In the genomic region with DNA sequence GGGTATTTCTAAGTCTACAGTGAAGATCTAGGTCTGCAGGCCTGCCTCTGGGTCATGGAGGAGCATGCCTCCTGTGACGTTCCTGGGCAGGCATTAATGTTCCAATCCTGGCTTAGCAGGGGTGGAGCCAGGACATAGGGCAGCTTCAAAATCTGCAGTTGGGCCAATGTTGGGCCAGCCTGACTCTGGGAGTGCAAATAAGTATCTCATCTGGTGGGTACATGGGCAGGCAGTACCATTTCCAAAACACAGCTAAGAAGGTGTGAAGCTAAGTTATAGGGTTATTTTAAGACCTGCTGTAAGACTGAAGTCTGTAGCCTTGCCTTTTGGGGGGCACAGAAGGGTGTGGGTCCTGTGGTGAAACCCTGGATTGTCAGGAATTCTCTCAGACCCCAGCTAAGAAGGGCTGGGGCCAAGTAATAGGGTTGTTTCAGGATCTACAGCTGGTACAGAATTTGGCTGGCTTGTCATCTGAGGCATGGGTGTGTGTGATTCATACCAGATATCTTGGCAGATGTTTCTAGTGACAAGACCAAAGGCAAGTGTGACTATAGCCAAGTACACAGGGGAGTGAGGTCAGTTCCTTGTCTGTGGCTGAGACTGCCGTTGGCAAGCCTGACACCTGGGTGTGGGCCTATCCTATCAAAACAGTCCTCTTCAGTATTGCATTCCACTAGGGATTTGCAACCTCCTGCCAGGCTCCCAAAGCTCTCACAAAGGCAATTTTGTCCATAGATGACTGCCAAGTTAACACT, we compare ENCODE assay signal across 1 cellular context.
TF ChIP-seq lines count a peak whose summit lies in the region.

No MANE protein-coding gene starts in this region.

TF ChIP-seq in IMR-90, 13 proteins besides CTCF, POLR2A, EP300 and RAD21 (continued from another document):
- TF ChIP-seq, protein P1, sequence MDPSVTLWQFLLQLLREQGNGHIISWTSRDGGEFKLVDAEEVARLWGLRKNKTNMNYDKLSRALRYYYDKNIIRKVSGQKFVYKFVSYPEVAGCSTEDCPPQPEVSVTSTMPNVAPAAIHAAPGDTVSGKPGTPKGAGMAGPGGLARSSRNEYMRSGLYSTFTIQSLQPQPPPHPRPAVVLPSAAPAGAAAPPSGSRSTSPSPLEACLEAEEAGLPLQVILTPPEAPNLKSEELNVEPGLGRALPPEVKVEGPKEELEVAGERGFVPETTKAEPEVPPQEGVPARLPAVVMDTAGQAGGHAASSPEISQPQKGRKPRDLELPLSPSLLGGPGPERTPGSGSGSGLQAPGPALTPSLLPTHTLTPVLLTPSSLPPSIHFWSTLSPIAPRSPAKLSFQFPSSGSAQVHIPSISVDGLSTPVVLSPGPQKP (IDR thresholded peaks at IDR 0.05; ENCODE audit: borderline replicate concordance, low read depth, low read length) = no peak
- TF ChIP-seq MXI1 (IDR thresholded peaks at IDR 0.05; ENCODE audit: borderline replicate concordance, low read depth, low read length) = no peak
- TF ChIP-seq MAFK (IDR thresholded peaks at IDR 0.05; ENCODE audit: low read depth, low read length) = no peak
- no peak for TF ChIP-seq BHLHE40 (IDR thresholded peaks at IDR 0.05; ENCODE audit: low read depth, low read length)
- no peak for TF ChIP-seq SMC3 (IDR thresholded peaks at IDR 0.05; ENCODE audit: low read depth, low read length)
